Comparison of ENCODE assay signal across 19 cellular contexts in the genomic region with DNA sequence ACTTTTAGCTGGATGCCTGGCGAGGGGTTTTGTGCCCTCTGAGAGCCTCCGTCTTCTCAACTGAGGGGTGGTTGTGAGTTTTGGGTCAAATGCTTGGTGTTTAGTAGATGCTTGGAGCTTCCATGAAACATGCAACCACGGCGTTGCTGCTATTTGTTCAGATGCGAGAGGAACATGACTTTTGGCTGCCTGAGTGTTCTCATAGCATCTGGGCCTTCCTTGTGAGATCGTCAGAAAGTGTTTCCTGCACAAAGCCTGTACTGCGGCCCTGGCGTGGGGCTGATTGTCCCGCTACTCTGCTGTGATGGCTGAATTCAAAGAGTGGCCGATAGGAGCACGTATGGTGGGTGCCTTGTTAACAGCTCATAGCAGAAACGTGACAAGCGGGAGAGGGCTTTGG.
DNase-seq lines count a peak whose midpoint lies in the region; ATAC-seq and TF ChIP-seq lines count a peak whose summit lies in the region.
"Had no signal": no experiment of that assay in that cellular context is flagged by ENCODE, and none has a peak within 500 bp of the region (broad histone marks: within the 10 kb centered on the region; RNA-seq: fewer than 3 reads in every experiment).

No MANE protein-coding gene starts in this region.

- H3K4me3 ChIP-seq in ascending aorta (no peak overlapping the region), esophagus squamous epithelium (no peak overlapping the region), suprapubic skin (no peak overlapping the region), upper lobe of left lung (no peak overlapping the region), Peyer's patch (no peak overlapping the region)

- intact Hi-C loops in ascending aorta (cut with DNase I) (loop anchor here (1.0 to 10.0 kb wide), 4 partner anchors 78 to 845 kb away; no protein-coding TSS in a partner anchor), esophagus squamous epithelium (cut with DNase I) (no loop called here)

- H3K27ac Mint-ChIP-seq in mesothelial cell of epicardium: no peak overlapping the region
- H3K27ac Mint-ChIP-seq: CD4-positive, CD25-positive, alpha-beta regulatory T cell; IgD-negative memory B cell had no signal

- TF ChIP-seq EP300 in suprapubic skin (IDR thresholded peaks at IDR 0.05): no peak
- TF ChIP-seq EP300 in upper lobe of left lung (IDR thresholded peaks at IDR 0.05): no peak

- WGBS in esophagus squamous epithelium, 2 donors: 87 to 92% methylated on average over 7 to 13 of the region's 13 CpGs
- 89% methylated on average over 13 of the region's 13 CpGs for WGBS in suprapubic skin
- 92 to 94% methylated on average over 13 of the region's 13 CpGs for WGBS in upper lobe of left lung, 2 donors

- H3K4me1 ChIP-seq in ascending aorta (peaks cover 25 to 43% of the 10 kb centered on the region in 2 donors), esophagus squamous epithelium (peaks cover 0 to 20% (median 8%) of the 10 kb centered on the region in 3 donors), suprapubic skin (peaks cover 19% of the 10 kb centered on the region), upper lobe of left lung (no peaks in the 10 kb centered on the region), Peyer's patch (no peaks in the 10 kb centered on the region)
- H3K4me1 ChIP-seq: Caco-2 had no signal

- peaks cover 42% of the 10 kb centered on the region for H3K36me3 Mint-ChIP-seq in mesothelial cell of epicardium
- H3K36me3 Mint-ChIP-seq: CD4-positive, CD25-positive, alpha-beta regulatory T cell had no signal

- DNase-seq in ascending aorta (ENCODE audit: low spot score in 2 of 2): no peak
- DNase-seq in esophagus squamous epithelium (lab: John Stamatoyannopoulos, UW): no peak
- DNase-seq in suprapubic skin (ENCODE audit: low spot score in 2 of 2): no peak
- DNase-seq in upper lobe of left lung: no peak
- DNase-seq in Peyer's patch: no peak
- no peak for DNase-seq in mesothelial cell of epicardium (ENCODE audit: low spot score in 2 of 2, unreplicated experiment in 2 of 2)
- DNase-seq: AML-193; Caco-2; CD4-positive, CD25-positive, alpha-beta regulatory T cell; EL; Kasumi-1; MM.1S; NCI-H1694; NCI-H2107; NCI-H2227 treated with DMSO at 0.1 percent for 48 hours; NCI-H524 had no signal

- H3K27me3 ChIP-seq in ascending aorta (no peaks in the 10 kb centered on the region), esophagus squamous epithelium (no peaks in the 10 kb centered on the region), suprapubic skin (no peaks in the 10 kb centered on the region), upper lobe of left lung (no peaks in the 10 kb centered on the region), Peyer's patch (no peaks in the 10 kb centered on the region)

- H3K9me3 ChIP-seq in ascending aorta (no peaks in the 10 kb centered on the region), esophagus squamous epithelium (no peaks in the 10 kb centered on the region), suprapubic skin (no peaks in the 10 kb centered on the region), upper lobe of left lung (no peaks in the 10 kb centered on the region), Peyer's patch (no peaks in the 10 kb centered on the region)
- H3K9me3 ChIP-seq: Caco-2 had no signal

- TF ChIP-seq POLR2A in esophagus squamous epithelium (IDR thresholded peaks at IDR 0.05) (no peak), suprapubic skin (IDR thresholded peaks at IDR 0.05) (no peak), upper lobe of left lung (IDR thresholded peaks at IDR 0.05) (no peak), Peyer's patch (IDR thresholded peaks at IDR 0.05) (no peak)

- H3K4me3 Mint-ChIP-seq in mesothelial cell of epicardium: no peak overlapping the region
- H3K4me3 Mint-ChIP-seq: CD4-positive, CD25-positive, alpha-beta regulatory T cell; IgD-negative memory B cell had no signal

- H3K9me3 Mint-ChIP-seq in mesothelial cell of epicardium: no peaks in the 10 kb centered on the region
- H3K9me3 Mint-ChIP-seq: IgD-negative memory B cell had no signal

- no peaks in the 10 kb centered on the region for H3K27me3 Mint-ChIP-seq in mesothelial cell of epicardium (ENCODE audit: low read depth)
- H3K27me3 Mint-ChIP-seq: IgD-negative memory B cell had no signal

- no peak for ATAC-seq in upper lobe of left lung (ENCODE audit: low FRiP score in 2 of 2)
- ATAC-seq in HG02571 (IDR thresholded peaks at IDR 0.05; ENCODE audit: unreplicated experiment): no peak

- H3K36me3 ChIP-seq in ascending aorta (peaks cover 8 to 17% of the 10 kb centered on the region in 2 donors), esophagus squamous epithelium (peaks cover 0 to 93% (median 4%) of the 10 kb centered on the region in 3 donors), suprapubic skin (peaks cover 41% of the 10 kb centered on the region), upper lobe of left lung (peaks cover 0 to 25% (median 10%) of the 10 kb centered on the region in 4 donors), Peyer's patch (peaks cover 0 to 14% (median 0%) of the 10 kb centered on the region in 3 donors)

- H3K27ac ChIP-seq in C4-2B (peak overlapping the region; percentile 45), ascending aorta (peak overlapping the region; percentile 85 to 92), esophagus squamous epithelium (peak overlapping the region in 3 of 4 donors; percentile 52 to 69 (median 59)), suprapubic skin (peak overlapping the region; percentile 51), upper lobe of left lung (peak overlapping the region in 1 of 4 donors; percentile 57), Peyer's patch (no peak overlapping the region)

- TF ChIP-seq CTCF in C4-2B (conservative IDR thresholded peaks at IDR 0.05) (no peak), ascending aorta (IDR thresholded peaks at IDR 0.05) (no peak), esophagus squamous epithelium (IDR thresholded peaks at IDR 0.05) (no peak), suprapubic skin (IDR thresholded peaks at IDR 0.05) (no peak), upper lobe of left lung (IDR thresholded peaks at IDR 0.05) (no peak), Peyer's patch (IDR thresholded peaks at IDR 0.05) (no peak), mesothelial cell of epicardium (IDR thresholded peaks at IDR 0.05; ENCODE audit: unreplicated experiment) (no peak)

- no peaks in the 10 kb centered on the region for H3K4me1 Mint-ChIP-seq in mesothelial cell of epicardium
- H3K4me1 Mint-ChIP-seq: CD4-positive, CD25-positive, alpha-beta regulatory T cell had no signal

Comparison
In these comparisons a context has a peak if more than half of its experiments do, and no peak if none do; other contexts are left out.
1. H3K27ac ChIP-seq: peak in C4-2B (single experiment), ascending aorta (2 of 2), esophagus squamous epithelium (3 of 4) and suprapubic skin (single experiment); none in Peyer's patch (0 of 4).